ENCODE assay signal across 1 cellular context in the genomic region with DNA sequence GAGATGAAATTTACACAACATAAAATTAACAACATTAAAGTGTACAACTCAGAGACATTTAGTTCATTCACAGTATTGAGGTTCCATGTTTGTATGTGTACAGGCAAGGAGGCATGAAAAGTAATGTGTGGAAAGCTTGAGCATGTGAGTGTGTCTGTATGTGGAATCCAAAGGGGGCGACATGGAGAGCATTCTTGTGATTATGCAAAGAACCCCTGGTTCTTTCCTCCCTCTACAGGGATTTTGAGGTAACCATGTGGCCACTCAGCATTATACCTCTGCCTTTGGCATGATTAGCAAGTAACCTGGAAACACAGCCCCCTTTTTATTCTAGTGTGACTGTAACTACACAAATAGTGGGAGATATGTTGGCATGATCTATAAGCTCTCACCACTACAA.
TF ChIP-seq lines count a peak whose summit lies in the region.

No MANE protein-coding gene starts in this region.

TF ChIP-seq in GM23338, 12 proteins besides CTCF, POLR2A, EP300 and RAD21 (continued from another document):
- TF ChIP-seq JUNB (IDR thresholded peaks at IDR 0.05; ENCODE audit: unreplicated experiment) (no peak), CREB1 (CRISPR knock-in tag; IDR thresholded peaks at IDR 0.05; ENCODE audit: low read depth) (no peak), ZNF114 (CRISPR knock-in tag; IDR thresholded peaks at IDR 0.05) (no peak), ZNF331 (CRISPR knock-in tag; IDR thresholded peaks at IDR 0.05; ENCODE audit: low read depth) (no peak), EZH2phosphoT487 (IDR thresholded peaks at IDR 0.05; ENCODE audit: unreplicated experiment) (no peak), NANOG (IDR thresholded peaks at IDR 0.05; ENCODE audit: borderline replicate concordance) (no peak), STAT1 (IDR thresholded peaks at IDR 0.05; ENCODE audit: unreplicated experiment) (no peak), EZH2 (IDR thresholded peaks at IDR 0.05; ENCODE audit: low read depth, unreplicated experiment) (no peak)
- TF ChIP-seq, protein P1, sequence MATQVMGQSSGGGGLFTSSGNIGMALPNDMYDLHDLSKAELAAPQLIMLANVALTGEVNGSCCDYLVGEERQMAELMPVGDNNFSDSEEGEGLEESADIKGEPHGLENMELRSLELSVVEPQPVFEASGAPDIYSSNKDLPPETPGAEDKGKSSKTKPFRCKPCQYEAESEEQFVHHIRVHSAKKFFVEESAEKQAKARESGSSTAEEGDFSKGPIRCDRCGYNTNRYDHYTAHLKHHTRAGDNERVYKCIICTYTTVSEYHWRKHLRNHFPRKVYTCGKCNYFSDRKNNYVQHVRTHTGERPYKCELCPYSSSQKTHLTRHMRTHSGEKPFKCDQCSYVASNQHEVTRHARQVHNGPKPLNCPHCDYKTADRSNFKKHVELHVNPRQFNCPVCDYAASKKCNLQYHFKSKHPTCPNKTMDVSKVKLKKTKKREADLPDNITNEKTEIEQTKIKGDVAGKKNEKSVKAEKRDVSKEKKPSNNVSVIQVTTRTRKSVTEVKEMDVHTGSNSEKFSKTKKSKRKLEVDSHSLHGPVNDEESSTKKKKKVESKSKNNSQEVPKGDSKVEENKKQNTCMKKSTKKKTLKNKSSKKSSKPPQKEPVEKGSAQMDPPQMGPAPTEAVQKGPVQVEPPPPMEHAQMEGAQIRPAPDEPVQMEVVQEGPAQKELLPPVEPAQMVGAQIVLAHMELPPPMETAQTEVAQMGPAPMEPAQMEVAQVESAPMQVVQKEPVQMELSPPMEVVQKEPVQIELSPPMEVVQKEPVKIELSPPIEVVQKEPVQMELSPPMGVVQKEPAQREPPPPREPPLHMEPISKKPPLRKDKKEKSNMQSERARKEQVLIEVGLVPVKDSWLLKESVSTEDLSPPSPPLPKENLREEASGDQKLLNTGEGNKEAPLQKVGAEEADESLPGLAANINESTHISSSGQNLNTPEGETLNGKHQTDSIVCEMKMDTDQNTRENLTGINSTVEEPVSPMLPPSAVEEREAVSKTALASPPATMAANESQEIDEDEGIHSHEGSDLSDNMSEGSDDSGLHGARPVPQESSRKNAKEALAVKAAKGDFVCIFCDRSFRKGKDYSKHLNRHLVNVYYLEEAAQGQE (IDR thresholded peaks at IDR 0.05; ENCODE audit: unreplicated experiment): no peak
